20 cellular contexts compared by ENCODE assay signal in the genomic region with DNA sequence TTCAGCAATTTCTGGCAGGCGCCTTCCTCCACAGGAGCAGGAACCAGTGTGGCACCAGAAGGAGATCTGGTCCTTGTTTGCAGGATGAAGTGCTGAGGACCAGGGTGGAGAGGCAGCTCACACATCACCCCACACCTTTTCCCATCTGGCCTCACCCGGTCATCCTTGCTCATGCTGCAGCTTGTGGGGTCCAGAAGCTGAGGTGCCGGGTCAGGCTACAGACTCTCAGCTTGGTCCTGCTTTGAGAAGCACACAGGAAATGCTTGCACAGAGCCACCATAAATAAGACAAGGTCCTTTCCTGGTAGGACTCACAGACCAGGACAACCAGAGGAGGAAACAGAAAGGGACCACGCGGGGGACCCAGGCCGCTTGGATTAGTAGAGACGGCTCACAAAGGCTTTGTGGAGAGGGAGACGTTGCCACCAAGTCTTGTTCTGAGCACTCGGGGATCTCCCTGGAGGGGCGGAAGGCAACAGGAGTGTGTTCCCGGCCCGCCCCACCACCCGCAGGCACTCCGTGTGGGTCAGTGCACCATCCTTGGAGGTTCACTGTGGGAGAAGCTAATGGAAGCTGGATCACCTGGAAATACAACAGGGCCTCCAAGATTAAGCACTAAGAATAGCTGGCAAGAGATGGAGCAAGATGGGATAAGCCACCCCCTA. TPM values are rescaled to one million over a fixed set of nuclear protein-coding genes. Genes with fewer than 3 reads are reported as not detected.
DNase-seq lines count a peak whose midpoint lies in the region; ATAC-seq and TF ChIP-seq lines count a peak whose summit lies in the region.
"Had no signal": no experiment of that assay in that cellular context is flagged by ENCODE, and none has a peak within 500 bp of the region (broad histone marks: within the 10 kb centered on the region; RNA-seq: fewer than 3 reads in every experiment).

No MANE protein-coding gene starts in this region.

- no peaks in the 10 kb centered on the region for H3K36me3 Mint-ChIP-seq in activated CD4-positive, alpha-beta memory T cell treated with anti-CD3 and anti-CD28 coated beads for 36 hours
- H3K36me3 Mint-ChIP-seq: CD4-positive, alpha-beta memory T cell had no signal

- H3K27ac ChIP-seq in lower lobe of right lung: no peak overlapping the region
- H3K27ac ChIP-seq: 22Rv1 had no signal

- H3K4me1 ChIP-seq in lower lobe of right lung: no peaks in the 10 kb centered on the region
- H3K4me1 ChIP-seq: HAP-1 had no signal

- H3K4me1 Mint-ChIP-seq in activated CD4-positive, alpha-beta memory T cell treated with anti-CD3 and anti-CD28 coated beads for 36 hours (ENCODE audit: low read depth): no peaks in the 10 kb centered on the region
- H3K4me1 Mint-ChIP-seq: B cell; CD4-positive, alpha-beta memory T cell had no signal

- peak; percentile 21 for DNase-seq in Right ventricle myocardium superior
- no peak for DNase-seq in cardiac septum (ENCODE audit: low spot score)
- peak; percentile 19 for DNase-seq in lower lobe of right lung
- DNase-seq in posterior vena cava (ENCODE audit: low spot score): peak; percentile 36
- no peak for DNase-seq in SKM-1 treated with dmso at 0.1 percent for 144 hours (lab: John Stamatoyannopoulos, UW; ENCODE audit: unreplicated experiment)
- DNase-seq in activated CD4-positive, alpha-beta memory T cell treated with anti-CD3 and anti-CD28 coated beads for 36 hours: no peak
- DNase-seq: C1 segment of cervical spinal cord; Calu3; CD4-positive, alpha-beta memory T cell; COR-L47; DMS53; DMS79 treated with DMSO at 0.1 percent for 48 hours; GF-D8; GOT3; HFFc6 had no signal

- H3K27me3 ChIP-seq in lower lobe of right lung (ENCODE audit: low read depth): peaks cover 40% of the 10 kb centered on the region

- H3K27ac Mint-ChIP-seq in activated CD4-positive, alpha-beta memory T cell treated with anti-CD3 and anti-CD28 coated beads for 36 hours: no peak overlapping the region
- H3K27ac Mint-ChIP-seq: B cell; CD4-positive, alpha-beta memory T cell; HFFc6 had no signal

- CTCF ChIA-PET in activated CD4-positive, alpha-beta memory T cell treated with anti-CD3 and anti-CD28 coated beads for 36 hours (lab: Charles Lee): no interaction called here

- ATAC-seq in Right ventricle myocardium superior (ENCODE audit: poor library complexity) (no peak), lower lobe of right lung (no peak), HG02981 (IDR thresholded peaks at IDR 0.05; ENCODE audit: unreplicated experiment) (no peak)

- H3K4me3 Mint-ChIP-seq in activated CD4-positive, alpha-beta memory T cell treated with anti-CD3 and anti-CD28 coated beads for 36 hours: no peak overlapping the region
- H3K4me3 Mint-ChIP-seq: B cell; CD4-positive, alpha-beta memory T cell; HFFc6 had no signal

- H3K9me3 ChIP-seq in lower lobe of right lung: no peaks in the 10 kb centered on the region
- H3K9me3 ChIP-seq: HAP-1 had no signal

- POLR2A ChIA-PET in activated CD4-positive, alpha-beta memory T cell treated with anti-CD3 and anti-CD28 coated beads for 36 hours (lab: Charles Lee): no interaction called here

- no peaks in the 10 kb centered on the region for H3K36me3 ChIP-seq in lower lobe of right lung
- H3K36me3 ChIP-seq: HAP-1 had no signal

- peaks cover 20% of the 10 kb centered on the region for H3K27me3 Mint-ChIP-seq in activated CD4-positive, alpha-beta memory T cell treated with anti-CD3 and anti-CD28 coated beads for 36 hours

- intact Hi-C loops in Right ventricle myocardium superior (cut with DNase I) (no loop called here), cardiac septum (cut with DNase I) (no loop called here), lower lobe of right lung (cut with DNase I) (no loop called here), posterior vena cava (cut with DNase I) (no loop called here)
- intact Hi-C loops in activated CD4-positive, alpha-beta memory T cell treated with anti-CD3 and anti-CD28 coated beads for 36 hours (cut with micrococcal nuclease): no loop called here

- TF ChIP-seq CTCF in lower lobe of right lung (IDR thresholded peaks at IDR 0.05): no peak

- no peak overlapping the region for H3K4me3 ChIP-seq in lower lobe of right lung
- H3K4me3 ChIP-seq: HAP-1 had no signal

- no peaks in the 10 kb centered on the region for H3K9me3 Mint-ChIP-seq in activated CD4-positive, alpha-beta memory T cell treated with anti-CD3 and anti-CD28 coated beads for 36 hours
- H3K9me3 Mint-ChIP-seq: HFFc6 had no signal

RNA-seq across cellular contexts. Expression of a gene that starts 29.6 kb away (rescaled TPM):
- total RNA-seq in Right ventricle myocardium superior (0.11 TPM), cardiac septum (not detected), lower lobe of right lung (not detected), posterior vena cava (under 1 TPM; 0.14 to 0.19 TPM)
- total RNA-seq in activated CD4-positive, alpha-beta memory T cell treated with anti-CD3 and anti-CD28 coated beads for 36 hours: not detected
- total RNA-seq: B cell; CD4-positive, alpha-beta memory T cell; G401; HFFc6 had no signal

Comparison
In these comparisons a context has a peak if more than half of its experiments do, and no peak if none do; other contexts are left out.
1. DNase-seq: peak in Right ventricle myocardium superior (single experiment), lower lobe of right lung (single experiment) and posterior vena cava (single experiment); none in cardiac septum (single experiment), SKM-1 treated with dmso at 0.1 percent for 144 hours (single experiment) and activated CD4-positive, alpha-beta memory T cell treated with anti-CD3 and anti-CD28 coated beads for 36 hours (single experiment).